In the genomic region with DNA sequence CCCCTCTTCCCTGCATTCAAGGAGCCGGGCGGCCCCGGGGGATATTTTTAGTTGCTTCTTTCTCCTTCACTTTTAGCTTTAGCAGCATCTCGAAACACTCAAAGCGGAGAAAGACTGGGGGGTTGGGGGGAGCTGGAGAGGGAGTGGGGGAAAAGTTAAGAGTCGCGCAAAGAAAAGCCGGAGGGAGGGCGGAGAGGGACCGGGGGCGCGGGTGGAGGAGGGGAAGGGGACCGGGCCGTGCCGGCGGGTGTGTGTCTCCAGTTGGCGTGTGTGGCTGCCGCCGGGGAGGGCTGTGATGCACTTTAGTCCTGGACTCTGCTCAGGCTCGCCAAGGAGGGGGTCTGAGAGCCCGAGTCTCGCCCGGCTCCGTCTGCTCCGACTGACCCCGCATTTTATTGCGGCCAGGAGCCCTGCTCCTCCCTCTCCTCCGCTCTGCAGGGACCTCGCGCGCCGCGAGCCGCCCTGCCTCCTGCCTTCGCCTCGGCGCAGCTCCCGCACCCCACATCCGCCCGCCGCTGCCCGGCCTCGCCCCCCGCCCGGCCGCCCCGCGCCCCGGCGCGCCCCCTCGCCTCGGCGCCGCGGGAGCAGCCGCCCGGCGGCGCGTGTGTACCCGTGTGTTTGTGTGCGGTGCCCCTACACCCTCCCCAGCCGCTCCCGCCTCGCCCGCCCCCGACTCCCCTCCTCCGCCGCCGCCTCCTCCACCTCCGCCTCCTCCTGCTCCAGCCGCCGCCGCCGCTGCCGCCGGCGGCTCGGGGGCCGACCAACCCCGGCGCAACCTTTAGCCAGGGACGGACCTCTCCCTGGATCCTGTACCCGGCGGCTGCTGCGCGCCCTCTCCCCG, we compare ENCODE assay signal across 8 cellular contexts. TPM values are rescaled to one million over a fixed set of nuclear protein-coding genes. Genes with fewer than 3 reads are reported as not detected.
DNase-seq lines count a peak whose midpoint lies in the region; ATAC-seq and TF ChIP-seq lines count a peak whose summit lies in the region.

No MANE protein-coding gene starts in this region.

- no CpG with 5 or more reads among the region's 89 CpGs for WGBS in mammary epithelial cell (ENCODE audit: low coverage, missing lambda C conversion rate)

- no peaks in the 10 kb centered on the region for H3K27me3 ChIP-seq in KMS-11 (ENCODE audit: insufficient read depth, low read depth)
- H3K27me3 ChIP-seq in mammary epithelial cell (ENCODE audit: insufficient read depth, low read length): no peaks in the 10 kb centered on the region
- H3K27me3 ChIP-seq in skeletal muscle tissue (ENCODE audit: control insufficient read depth in 3 of 3, insufficient read depth in 3 of 3, low read length in 3 of 3): no peaks in the 10 kb centered on the region

- DNase-seq in AG10803 (ENCODE audit: low read depth) (peak; percentile 59), GM19238 (ENCODE audit: insufficient read length, low spot score) (peak; percentile 47), mammary epithelial cell (peak; percentile 42), iPS-NIHi7 (ENCODE audit: extremely low spot score) (peak; percentile 54)

- H3K4me3 ChIP-seq in AG10803 (ENCODE audit: low read length): peak overlapping the region; percentile 79
- H3K4me3 ChIP-seq in KMS-11 (IDR thresholded peaks at IDR 0.05; ENCODE audit: insufficient read depth, low read depth, low read length): no peak overlapping the region
- H3K4me3 ChIP-seq in mammary epithelial cell (replicated peaks in 1 of 3; ENCODE audit: insufficient read depth in 1 of 3, low read depth in 2 of 3, low read length in 3 of 3): peak overlapping the region; percentile 84 to 92 (median 85)
- peak overlapping the region; percentile 78 to 98 (median 97) for H3K4me3 ChIP-seq in skeletal muscle tissue (ENCODE audit: low read length in 3 of 3)

- CTCF ChIA-PET in mammary epithelial cell (lab: Charles Lee; ENCODE audit: low non-redundant PET): interaction anchor here (0.6 kb wide), 1 partner anchor 129 kb away, joined by 4 read pairs; no protein-coding TSS in a partner anchor

- no peaks in the 10 kb centered on the region for H4K20me1 ChIP-seq in KMS-11 (ENCODE audit: insufficient read depth)
- H4K20me1 ChIP-seq in mammary epithelial cell (ENCODE audit: insufficient read depth, low read length): no peaks in the 10 kb centered on the region

- H3K4me1 ChIP-seq in KMS-11 (ENCODE audit: low read depth, poor library complexity, severe bottlenecking): peaks cover 27% of the 10 kb centered on the region
- peaks cover 20% of the 10 kb centered on the region for H3K4me1 ChIP-seq in mammary epithelial cell (ENCODE audit: insufficient read depth, low read length)
- peaks cover 12 to 23% (median 14%) of the 10 kb centered on the region in 3 donors for H3K4me1 ChIP-seq in skeletal muscle tissue (ENCODE audit: control insufficient read depth in 3 of 3, insufficient read depth in 3 of 3, low read length in 3 of 3)

- peak overlapping the region; percentile 89 for H3K4me2 ChIP-seq in KMS-11
- H3K4me2 ChIP-seq in mammary epithelial cell (ENCODE audit: insufficient read depth, low read depth, low read length): peak overlapping the region; percentile 97

- dilution Hi-C loops in mammary epithelial cell (cut with HindIII; ENCODE audit: low sequenced_read_pairs): no loop called here

- H3K79me2 ChIP-seq in KMS-11 (ENCODE audit: insufficient read depth, low read depth) (peaks cover 34% of the 10 kb centered on the region), mammary epithelial cell (ENCODE audit: insufficient read depth, low read length) (peaks cover 52% of the 10 kb centered on the region)

- in situ Hi-C loops in mammary epithelial cell (cut with MboI; ENCODE audit: low sequenced_read_pairs in 2 of 2): no loop called here

- H3K9ac ChIP-seq in KMS-11: peak overlapping the region; percentile 96
- H3K9ac ChIP-seq in mammary epithelial cell (ENCODE audit: insufficient read depth, low read length): peak overlapping the region; percentile 98
- H3K9ac ChIP-seq in skeletal muscle tissue (ENCODE audit: low read depth in 1 of 3, low read length in 3 of 3): peak overlapping the region; percentile 87 to 94 (median 90)

- H3K36me3 ChIP-seq in KMS-11 (ENCODE audit: insufficient read depth): no peaks in the 10 kb centered on the region
- H3K36me3 ChIP-seq in mammary epithelial cell (ENCODE audit: insufficient read depth, low read length): no peaks in the 10 kb centered on the region
- no peaks in the 10 kb centered on the region for H3K36me3 ChIP-seq in skeletal muscle tissue (ENCODE audit: control insufficient read depth in 3 of 3, insufficient read depth in 3 of 3, low read length in 3 of 3)

- H2AFZ ChIP-seq in KMS-11 (ENCODE audit: low read depth) (peak overlapping the region; percentile 84), mammary epithelial cell (ENCODE audit: low read depth, low read length) (peak overlapping the region; percentile 98)

- no TSS peak for BruUV-seq in mammary epithelial cell (replicated peaks; lab: Mats Ljungman, UMichigan)

- ATAC-seq in GM18870 (IDR thresholded peaks at IDR 0.05; ENCODE audit: unreplicated experiment): no peak

- TF ChIP-seq CTCF in AG10803 (conservative IDR thresholded peaks at IDR 0.05; ENCODE audit: low read length) (no peak), KMS-11 (conservative IDR thresholded peaks at IDR 0.05; ENCODE audit: low read depth, low read length) (no peak), VCaP (conservative IDR thresholded peaks at IDR 0.05) (no peak), mammary epithelial cell (conservative IDR thresholded peaks at IDR 0.05 in 1 of 2, IDR thresholded peaks at IDR 0.05 in 1 of 2; ENCODE audit: extremely low read depth in 1 of 2, insufficient read depth in 1 of 2, low read depth in 1 of 2, low read length in 2 of 2) (no peak)

- H3K27ac ChIP-seq in KMS-11: peak overlapping the region; percentile 94
- peak overlapping the region; percentile 94 for H3K27ac ChIP-seq in VCaP
- peak overlapping the region; percentile 90 for H3K27ac ChIP-seq in mammary epithelial cell (ENCODE audit: insufficient read depth, low read depth, low read length)
- peak overlapping the region; percentile 90 for H3K27ac ChIP-seq in skeletal muscle tissue (ENCODE audit: low read depth, low read length)

- no peaks in the 10 kb centered on the region for H3K9me3 ChIP-seq in mammary epithelial cell (replicated peaks; ENCODE audit: insufficient read depth, low read length)
- H3K9me3 ChIP-seq in skeletal muscle tissue (ENCODE audit: control insufficient read depth in 3 of 3, low read length in 3 of 3): no peaks in the 10 kb centered on the region

- intact Hi-C loops in mammary epithelial cell (cut with micrococcal nuclease): loop anchor here (5.0 to 10.0 kb wide), 4 partner anchors 95 to 978 kb away; partner anchors contain the start of gene MMAA

RNA-seq across cellular contexts. Expression of gene ZNF827, which starts 1.4 kb away (rescaled TPM):
- total RNA-seq in mammary epithelial cell (10 to 100 TPM; 14.5 to 18.2 TPM), skeletal muscle tissue (9.4 TPM)
- 9.9 TPM for polyA plus RNA-seq in mammary epithelial cell
- polyA minus RNA-seq in mammary epithelial cell: 17.1 TPM
